In genomic region chr12:47894068-47894467, GRCh38 we compare ENCODE assay signal across 21 cellular contexts. TPM values are rescaled to one million over a fixed set of nuclear protein-coding genes. Genes with fewer than 3 reads are reported as not detected.
A peak's percentile ranks its signal among the peaks of the same experiment; 100 is the strongest.
DNase-seq lines count a peak whose midpoint lies in the region; ATAC-seq, FAIRE-seq and TF ChIP-seq lines count a peak whose summit lies in the region.
"Had no signal": no experiment of that assay in that cellular context is flagged by ENCODE, and none has a peak within 500 bp of the region (broad histone marks: within the 10 kb centered on the region; RNA-seq: fewer than 3 reads in every experiment).

No MANE protein-coding gene starts in this region.

- H3K4me2 ChIP-seq in BLaER1: peak overlapping the region; percentile 92
- H3K4me2 ChIP-seq in OCI-LY7 (ENCODE audit: low read length): peak overlapping the region; percentile 57

- H3K9me3 Mint-ChIP-seq in natural killer cell (no peaks in the 10 kb centered on the region), mesothelial cell of epicardium (no peaks in the 10 kb centered on the region)
- H3K9me3 Mint-ChIP-seq: nephron progenitor cell had no signal

- H3K9ac ChIP-seq in BLaER1 (peak overlapping the region; percentile 53; the same call in 1 of the 2 replicates), kidney (ENCODE audit: low read length in 2 of 2) (no peak overlapping the region)

- CTCF ChIA-PET in OCI-LY7 (lab: Charles Lee; ENCODE audit: unreplicated experiment): interaction anchor here (0.5 to 2.4 kb wide), 2 partner anchors 10 to 11 kb away, joined by 3 to 12 read pairs; no protein-coding TSS in a partner anchor

- POLR2A ChIA-PET in OCI-LY7 (lab: Charles Lee): interaction anchor here (0.6 to 2.0 kb wide), 4 partner anchors 10 to 60 kb away, joined by 3 to 11 read pairs (median 3); no protein-coding TSS in a partner anchor

- intact Hi-C loops in OCI-LY7 (cut with micrococcal nuclease; ENCODE audit: unreplicated experiment) (no loop called here), kidney (cut with DNase I) (no loop called here), natural killer cell (cut with micrococcal nuclease) (no loop called here)

- H3K79me2 ChIP-seq in OCI-LY7 (ENCODE audit: insufficient read depth, low read depth, low read length): no peaks in the 10 kb centered on the region

- BruUV-seq in OCI-LY7 (replicated peaks; lab: Mats Ljungman, UMichigan): no TSS peak

- H3K9me3 ChIP-seq in BLaER1 (no peaks in the 10 kb centered on the region), OCI-LY7 (ENCODE audit: low read length) (no peaks in the 10 kb centered on the region), kidney (ENCODE audit: control insufficient read depth in 1 of 2, low read length in 2 of 2) (no peaks in the 10 kb centered on the region)
- H3K9me3 ChIP-seq: SJCRH30, upper lobe of right lung had no signal

- H3K27ac ChIP-seq in BLaER1 (peak overlapping the region; percentile 83), OCI-LY7 (ENCODE audit: low read depth, low read length, poor library complexity, severe bottlenecking) (peak overlapping the region; percentile 19), kidney (ENCODE audit: low read depth in 2 of 2, low read length in 2 of 2) (peak overlapping the region; percentile 45 to 54)
- H3K27ac ChIP-seq: SJCRH30, upper lobe of right lung had no signal

- DNase-seq in OCI-LY7 (ENCODE audit: low spot score): peak; percentile 61
- no peak for DNase-seq in kidney
- DNase-seq in natural killer cell: no peak
- no peak for DNase-seq in retina
- no peak for DNase-seq in iPS-NIHi7 (ENCODE audit: extremely low spot score)
- DNase-seq in mesothelial cell of epicardium (ENCODE audit: low spot score in 2 of 2, unreplicated experiment in 2 of 2): no peak
- DNase-seq: activated CD8-positive, alpha-beta memory T cell treated with anti-CD3 and anti-CD28 coated beads, Interleukin-2, amount 50 U/mL, for 48 hours; Calu3; caudate nucleus; GF-D8; H7; KG1; NCI-H1694 treated with DMSO at 0.1 percent for 48 hours; NCI-H510A; nephron progenitor cell; stimulated activated CD4-positive, alpha-beta T cell treated with anti-CD3 and anti-CD28 coated beads, Interleukin-4, amount 100 ng/mL, for 1 hour; upper lobe of right lung had no signal

- no peaks in the 10 kb centered on the region for H3K36me3 Mint-ChIP-seq in natural killer cell
- no peaks in the 10 kb centered on the region for H3K36me3 Mint-ChIP-seq in mesothelial cell of epicardium

- H3K4me3 Mint-ChIP-seq in natural killer cell (no peak overlapping the region), mesothelial cell of epicardium (no peak overlapping the region)
- H3K4me3 Mint-ChIP-seq: nephron progenitor cell had no signal

- H3K36me3 ChIP-seq in BLaER1: no peaks in the 10 kb centered on the region
- no peaks in the 10 kb centered on the region for H3K36me3 ChIP-seq in OCI-LY7 (ENCODE audit: insufficient read depth, low read length)
- no peaks in the 10 kb centered on the region for H3K36me3 ChIP-seq in kidney (ENCODE audit: control insufficient read depth in 1 of 2, insufficient read depth in 2 of 2, low read length in 2 of 2)
- H3K36me3 ChIP-seq: SJCRH30, upper lobe of right lung had no signal

- no peaks in the 10 kb centered on the region for H3K9me2 ChIP-seq in OCI-LY7 (ENCODE audit: insufficient read depth, low read length)

- no peak for TF ChIP-seq CTCF in OCI-LY7 (conservative IDR thresholded peaks at IDR 0.05; ENCODE audit: low read length)
- TF ChIP-seq CTCF in kidney (IDR thresholded peaks at IDR 0.05; ENCODE audit: borderline replicate concordance, extremely low read depth, insufficient read depth): no peak
- no peak for TF ChIP-seq CTCF in natural killer cell (IDR thresholded peaks at IDR 0.05)
- TF ChIP-seq CTCF in mesothelial cell of epicardium (IDR thresholded peaks at IDR 0.05; ENCODE audit: unreplicated experiment): no peak

- no peak for FAIRE-seq in kidney (lab: Jason Lieb, UNC)
- FAIRE-seq: GM18507 had no signal

- H2AFZ ChIP-seq in OCI-LY7 (ENCODE audit: low read length): no peak overlapping the region

- peaks cover 67% of the 10 kb centered on the region for H3K4me1 ChIP-seq in BLaER1
- H3K4me1 ChIP-seq in OCI-LY7 (ENCODE audit: insufficient read depth, low read length, poor library complexity, severe bottlenecking): peaks cover 32% of the 10 kb centered on the region
- peaks cover 29 to 45% of the 10 kb centered on the region in 2 donors for H3K4me1 ChIP-seq in kidney (ENCODE audit: control insufficient read depth in 1 of 2, insufficient read depth in 1 of 2, low read depth in 1 of 2, low read length in 2 of 2)

- no peaks in the 10 kb centered on the region for H3K27me3 ChIP-seq in BLaER1
- H3K27me3 ChIP-seq: upper lobe of right lung had no signal

- H3K4me1 Mint-ChIP-seq in natural killer cell (no peaks in the 10 kb centered on the region), mesothelial cell of epicardium (no peaks in the 10 kb centered on the region)
- H3K4me1 Mint-ChIP-seq: nephron progenitor cell had no signal

- H3K27ac Mint-ChIP-seq in natural killer cell: no peak overlapping the region
- H3K27ac Mint-ChIP-seq in mesothelial cell of epicardium: no peak overlapping the region
- H3K27ac Mint-ChIP-seq: nephron progenitor cell had no signal

- ATAC-seq in GM18868 (IDR thresholded peaks at IDR 0.05; ENCODE audit: unreplicated experiment) (peak; percentile 64), natural killer cell (no peak)
- ATAC-seq: upper lobe of right lung had no signal

- H3K27me3 Mint-ChIP-seq in natural killer cell (ENCODE audit: low read depth in 2 of 2): peaks cover 14 to 33% of the 10 kb centered on the region in 2 donors
- peaks cover 3% of the 10 kb centered on the region for H3K27me3 Mint-ChIP-seq in mesothelial cell of epicardium (ENCODE audit: low read depth)

- H3K4me3 ChIP-seq in BLaER1 (no peak overlapping the region), OCI-LY7 (ENCODE audit: low read depth, low read length, poor library complexity, severe bottlenecking) (no peak overlapping the region), kidney (ENCODE audit: low read length in 2 of 2) (no peak overlapping the region)
- H3K4me3 ChIP-seq: SJCRH30, upper lobe of right lung had no signal

- H4K20me1 ChIP-seq in BLaER1 (no peaks in the 10 kb centered on the region), OCI-LY7 (ENCODE audit: insufficient read depth, low read length) (no peaks in the 10 kb centered on the region)

RNA-seq across cellular contexts. Expression of gene VDR, which starts 10.7 kb away (rescaled TPM):
- 4.8 and 5.4 TPM in 2 replicates for total RNA-seq in OCI-LY7 (2014; rRNA removed; shearing (Covaris generic))
- 1.9 and 2.4 TPM in 2 replicates for total RNA-seq in OCI-LY7 (2022)
- 14.8 TPM for total RNA-seq in kidney
- 19.1 TPM for polyA plus RNA-seq in kidney (ENCODE audit: insufficient read depth, low read depth, low replicate concordance)
- total RNA-seq in natural killer cell: 1 to 10 TPM; 1.1 to 2.5 (median 1.6) TPM
- total RNA-seq in mesothelial cell of epicardium: 0.36 to 0.54 TPM (median 0.51 TPM) in 3 replicates

Comparison
In these comparisons a context has a peak if more than half of its experiments do, and no peak if none do; other contexts are left out.
1. H3K27ac ChIP-seq: peak in every context shown above with its lines; median percentile 83 in BLaER1; 50 in kidney; 19 in OCI-LY7.